1 cellular context compared by ENCODE assay signal in genomic region chr19:18361646-18362045, GRCh38.
TF ChIP-seq lines count a peak whose summit lies in the region.

No MANE protein-coding gene starts in this region.

TF ChIP-seq in HepG2, 621 proteins besides CTCF, POLR2A, EP300 and RAD21:
- no peak for TF ChIP-seq SUZ12 (IDR thresholded peaks at IDR 0.05; ENCODE audit: low read depth, low read length)
- TF ChIP-seq SOX13 (IDR thresholded peaks at IDR 0.05): no peak
- no peak for TF ChIP-seq SOX13 (CRISPR knock-in tag; conservative IDR thresholded peaks at IDR 0.05 in 1 of 2, IDR thresholded peaks at IDR 0.05 in 1 of 2)
